9 cellular contexts compared by ENCODE assay signal in the genomic region with DNA sequence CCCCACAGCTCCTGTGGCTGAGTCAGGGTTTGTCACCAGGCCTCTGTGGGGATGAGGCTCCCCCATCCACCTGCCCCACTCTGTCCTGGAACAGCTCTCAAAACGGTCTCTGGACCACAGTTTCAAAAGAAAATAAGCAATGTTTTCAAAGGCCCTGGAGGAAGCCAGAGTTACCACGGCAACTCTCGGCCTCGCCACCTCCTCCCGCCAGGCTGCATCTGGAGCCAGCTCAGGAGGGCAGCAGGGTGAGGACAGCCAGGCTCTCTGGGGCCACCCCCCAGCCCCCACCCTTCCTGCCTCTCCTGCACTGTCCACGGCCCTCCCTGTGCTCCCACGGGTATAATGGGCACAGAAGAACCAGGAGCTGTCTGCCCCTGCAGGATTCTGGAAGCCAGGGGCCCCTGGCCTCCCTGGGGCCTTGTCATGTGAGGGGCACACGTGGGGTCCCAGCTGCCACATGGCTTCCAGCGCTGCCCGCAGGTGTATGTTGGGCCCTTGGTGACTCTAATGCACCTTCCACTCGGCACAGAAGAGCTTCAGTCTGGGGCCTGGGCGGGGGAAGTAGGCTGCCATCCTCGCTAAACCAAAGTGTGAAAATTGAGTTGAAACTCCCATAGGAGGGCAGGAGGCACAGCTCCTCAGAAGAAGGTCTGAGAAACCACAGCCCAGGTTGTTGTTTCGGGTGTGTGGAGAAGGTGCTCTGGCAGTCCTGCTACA. TPM values are rescaled to one million over a fixed set of nuclear protein-coding genes. Genes with fewer than 3 reads are reported as not detected.
DNase-seq lines count a peak whose midpoint lies in the region; ATAC-seq and TF ChIP-seq lines count a peak whose summit lies in the region.
"Had no signal": no experiment of that assay in that cellular context is flagged by ENCODE, and none has a peak within 500 bp of the region (broad histone marks: within the 10 kb centered on the region; RNA-seq: fewer than 3 reads in every experiment).

No MANE protein-coding gene starts in this region.

- peaks cover 30% of the 10 kb centered on the region for H3K36me3 ChIP-seq in skeletal muscle satellite cell (ENCODE audit: insufficient read depth, low read length)

- H3K9me3 ChIP-seq in skeletal muscle satellite cell (replicated peaks; ENCODE audit: low read length), result no peaks in the 10 kb centered on the region

- H3K4me3 ChIP-seq in GM12864 (ENCODE audit: low read depth, low read length) (peak overlapping the region; percentile 9), foreskin fibroblast (ENCODE audit: low read depth in 1 of 2, low read length in 2 of 2) (no peak overlapping the region), skeletal muscle satellite cell (ENCODE audit: low read length) (peak overlapping the region; percentile 44)

- ATAC-seq in GM19455 (IDR thresholded peaks at IDR 0.05; ENCODE audit: unreplicated experiment), result no peak

- POLR2A ChIA-PET in RWPE1 (lab: Yijun Ruan, JAX; ENCODE audit: low non-redundant PET), result interaction anchor here (0.5 to 1.9 kb wide), 2 partner anchors 9 to 10 kb away, joined by 3 to 8 read pairs; a partner anchor contains a TSS

- TF ChIP-seq CTCF in GM12864 (IDR thresholded peaks at IDR 0.05; ENCODE audit: low read depth, low read length, missing control alignments) (no peak), RWPE1 (conservative IDR thresholded peaks at IDR 0.05; ENCODE audit: low read depth) (no peak), foreskin fibroblast (IDR thresholded peaks at IDR 0.05; ENCODE audit: low read depth, low read length) (no peak)

- no peaks in the 10 kb centered on the region for H3K27me3 ChIP-seq in skeletal muscle satellite cell (ENCODE audit: control insufficient read depth, insufficient read depth, low read length)

- DNase-seq in GM12864 (ENCODE audit: low read depth) (no peak), RWPE1 (ENCODE audit: low spot score) (no peak), foreskin fibroblast (peak; percentile 53 to 74), ureter (ENCODE audit: low spot score) (no peak), NCI-H128 (lab: John Stamatoyannopoulos, UW; ENCODE audit: unreplicated experiment) (no peak)
- no peak for DNase-seq in stimulated activated CD4-positive, alpha-beta T cell treated with anti-CD3 and anti-CD28 coated beads, Interleukin-2, amount 100 ng/mL, for 24 hours
- DNase-seq: GOT3 had no signal

- H3K4me2 ChIP-seq in skeletal muscle satellite cell (ENCODE audit: low read length), result peak overlapping the region; percentile 56

- peak overlapping the region; percentile 99 for H3K27ac ChIP-seq in RWPE1

- H3K9ac ChIP-seq in skeletal muscle satellite cell (ENCODE audit: low read depth, low read length), result peak overlapping the region; percentile 69

- peaks cover 76% of the 10 kb centered on the region for H3K4me1 ChIP-seq in skeletal muscle satellite cell (ENCODE audit: control insufficient read depth, insufficient read depth, low read length)

- CTCF ChIA-PET in RWPE1 (lab: Yijun Ruan, JAX), result interaction anchor here (0.6 to 1.4 kb wide), 6 partner anchors 12 to 229 kb away, joined by 3 to 6 read pairs (median 4); no protein-coding TSS in a partner anchor

RNA-seq across cellular contexts. Expression of a gene that starts 10.3 kb away (rescaled TPM):
- 194 and 241 TPM in 2 replicates for total RNA-seq in skeletal muscle satellite cell (2012; rRNA removed)
- 831 TPM for total RNA-seq in ureter

RNA-seq across cellular contexts. Expression of a gene that starts 13.1 kb away (rescaled TPM):
- 47.2 and 49.9 TPM in 2 replicates for total RNA-seq in skeletal muscle satellite cell (2012; rRNA removed)
- total RNA-seq in ureter, result 41.6 TPM

RNA-seq across cellular contexts. Expression of a gene that starts 56.9 kb away (rescaled TPM):
- total RNA-seq in skeletal muscle satellite cell (2012; rRNA removed), result not detected in 2 replicates
- 0.60 TPM for total RNA-seq in ureter

RNA-seq across cellular contexts. Expression of a gene that starts 57.4 kb away (rescaled TPM):
- total RNA-seq in skeletal muscle satellite cell (2012; rRNA removed), result not detected in 2 replicates
- total RNA-seq in ureter, result 63.0 TPM

Comparison
In these comparisons a context has a peak if more than half of its experiments do, and no peak if none do; other contexts are left out.
1. DNase-seq: peak in foreskin fibroblast (2 of 2); none in GM12864 (single experiment), RWPE1 (single experiment), stimulated activated CD4-positive, alpha-beta T cell treated with anti-CD3 and anti-CD28 coated beads, Interleukin-2, amount 100 ng/mL, for 24 hours (0 of 2), ureter (single experiment) and NCI-H128 (single experiment).
2. H3K4me3 ChIP-seq: peak in GM12864 (single experiment) and skeletal muscle satellite cell (single experiment); none in foreskin fibroblast (0 of 2).